In the genomic region with DNA sequence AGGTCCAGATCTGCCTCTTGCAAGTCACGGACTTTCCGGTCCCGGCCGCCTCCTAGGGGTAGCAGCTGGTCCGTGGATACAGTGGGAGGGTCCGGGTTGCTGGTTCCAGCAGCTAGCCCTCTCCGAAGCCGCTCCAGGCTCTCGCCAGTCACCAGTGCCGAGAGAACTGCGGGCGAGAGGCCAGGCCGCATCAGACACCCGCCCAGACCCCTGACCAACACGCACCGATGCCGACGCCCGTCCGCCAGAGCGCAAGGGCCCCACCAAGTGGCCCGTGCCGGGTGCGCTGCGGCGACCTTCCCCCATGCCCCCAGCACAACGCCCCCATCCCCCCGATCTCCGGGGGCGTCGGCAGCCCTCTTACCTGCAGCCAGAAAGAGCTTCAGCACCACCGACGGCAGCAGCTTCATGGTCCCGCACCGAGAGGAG, we compare ENCODE assay signal across 1 cellular context.
TF ChIP-seq lines count a peak whose summit lies in the region.

No MANE protein-coding gene starts in this region.

TF ChIP-seq in IMR-90, 13 proteins besides CTCF, POLR2A, EP300 and RAD21:
- TF ChIP-seq MAZ (IDR thresholded peaks at IDR 0.05; ENCODE audit: borderline replicate concordance, low read depth, low read length) (peak; percentile 27; the same call in 1 of the 2 replicates), MAFK (IDR thresholded peaks at IDR 0.05; ENCODE audit: low read depth, low read length) (no peak), RFX5 (IDR thresholded peaks at IDR 0.05; ENCODE audit: low read depth, low read length) (no peak), CHD1 (IDR thresholded peaks at IDR 0.05; ENCODE audit: low read depth, low read length) (0 out of 2 replicates have a peak, but pooled peaks have one; percentile 76), SMC3 (IDR thresholded peaks at IDR 0.05; ENCODE audit: low read depth, low read length) (peak; percentile 26), BHLHE40 (IDR thresholded peaks at IDR 0.05; ENCODE audit: low read depth, low read length) (peak; percentile 30; the same call in 1 of the 2 replicates), FOS (IDR thresholded peaks at IDR 0.05; ENCODE audit: low read depth, low read length) (no peak), MXI1 (IDR thresholded peaks at IDR 0.05; ENCODE audit: borderline replicate concordance, low read depth, low read length) (no peak), NFE2L2 (IDR thresholded peaks at IDR 0.05; ENCODE audit: low read depth, low read length) (no peak), RCOR1 (IDR thresholded peaks at IDR 0.05; ENCODE audit: insufficient replicate concordance, low read length) (no peak), CEBPB (IDR thresholded peaks at IDR 0.05; ENCODE audit: low read depth, low read length) (no peak)
- TF ChIP-seq, protein P1, sequence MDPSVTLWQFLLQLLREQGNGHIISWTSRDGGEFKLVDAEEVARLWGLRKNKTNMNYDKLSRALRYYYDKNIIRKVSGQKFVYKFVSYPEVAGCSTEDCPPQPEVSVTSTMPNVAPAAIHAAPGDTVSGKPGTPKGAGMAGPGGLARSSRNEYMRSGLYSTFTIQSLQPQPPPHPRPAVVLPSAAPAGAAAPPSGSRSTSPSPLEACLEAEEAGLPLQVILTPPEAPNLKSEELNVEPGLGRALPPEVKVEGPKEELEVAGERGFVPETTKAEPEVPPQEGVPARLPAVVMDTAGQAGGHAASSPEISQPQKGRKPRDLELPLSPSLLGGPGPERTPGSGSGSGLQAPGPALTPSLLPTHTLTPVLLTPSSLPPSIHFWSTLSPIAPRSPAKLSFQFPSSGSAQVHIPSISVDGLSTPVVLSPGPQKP (IDR thresholded peaks at IDR 0.05; ENCODE audit: borderline replicate concordance, low read depth, low read length): no peak
- TF ChIP-seq, protein P2, sequence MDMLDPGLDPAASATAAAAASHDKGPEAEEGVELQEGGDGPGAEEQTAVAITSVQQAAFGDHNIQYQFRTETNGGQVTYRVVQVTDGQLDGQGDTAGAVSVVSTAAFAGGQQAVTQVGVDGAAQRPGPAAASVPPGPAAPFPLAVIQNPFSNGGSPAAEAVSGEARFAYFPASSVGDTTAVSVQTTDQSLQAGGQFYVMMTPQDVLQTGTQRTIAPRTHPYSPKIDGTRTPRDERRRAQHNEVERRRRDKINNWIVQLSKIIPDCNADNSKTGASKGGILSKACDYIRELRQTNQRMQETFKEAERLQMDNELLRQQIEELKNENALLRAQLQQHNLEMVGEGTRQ (IDR thresholded peaks at IDR 0.05; ENCODE audit: low read depth, low read length): no peak
TF ChIP-seq in IMR-90: peak in this region for 4.
